25 cellular contexts compared by ENCODE assay signal in genomic region chr20:25214824-25215223, GRCh38.
"Had no signal": no experiment of that assay in that cellular context is flagged by ENCODE, and none has a peak within 500 bp of the region (broad histone marks: within the 10 kb centered on the region; RNA-seq: fewer than 3 reads in every experiment).

No MANE protein-coding gene starts in this region.

- H3K9me3 ChIP-seq: esophagus squamous epithelium, gastroesophageal sphincter had no signal

- H3K9me3 Mint-ChIP-seq: activated CD4-positive, alpha-beta memory T cell treated with anti-CD3 and anti-CD28 coated beads for 36 hours; activated CD4-positive, alpha-beta T cell treated with anti-CD3 and anti-CD28 coated beads, Interleukin-2, amount 10 ng/mL, durations not matched to agents 24 days and 14 days; activated naive CD4-positive, alpha-beta T cell treated with anti-CD3 and anti-CD28 coated beads, Interleukin-2, amount 10 ng/mL, durations not matched to agents 7 days and 5 days; activated T-helper 1 cell treated with anti-CD3 and anti-CD28 coated beads, Interleukin-12 subunit alpha, Interleukin-12 subunit beta, Interleukin-2, Interleukin-4 antibody, amounts not matched to agents 30 ng/mL and 10 ng/mL and 1 ng/mL, durations not matched to agents 14 hours and 24 hours and 36 hours; effector memory CD8-positive, alpha-beta T cell had no signal

- H3K4me1 Mint-ChIP-seq: activated CD4-positive, alpha-beta T cell treated with anti-CD3 and anti-CD28 coated beads for 36 hours; activated CD4-positive, alpha-beta T cell treated with anti-CD3 and anti-CD28 coated beads, Interleukin-2, amount 10 ng/mL, durations not matched to agents 24 days and 14 days; activated naive CD4-positive, alpha-beta T cell treated with anti-CD3 and anti-CD28 coated beads, Interleukin-2, amount 10 ng/mL, durations not matched to agents 7 days and 5 days had no signal

- H3K4me1 ChIP-seq: esophagus squamous epithelium had no signal

- H3K4me3 ChIP-seq: esophagus squamous epithelium, gastroesophageal sphincter had no signal

- DNase-seq: activated CD4-positive, alpha-beta memory T cell treated with anti-CD3 and anti-CD28 coated beads for 36 hours; activated CD4-positive, alpha-beta T cell treated with anti-CD3 and anti-CD28 coated beads for 36 hours; activated CD4-positive, alpha-beta T cell treated with anti-CD3 and anti-CD28 coated beads, Interleukin-2, amount 10 ng/mL, durations not matched to agents 24 days and 14 days; activated CD4-positive, CD25-positive, alpha-beta regulatory T cell; activated CD4-positive, CD25-positive, alpha-beta regulatory T cell treated with anti-CD3 and anti-CD28 coated beads, Interleukin-2, amount 50 U/mL, for 72 hours; activated CD8-positive, alpha-beta memory T cell treated with anti-CD3 and anti-CD28 coated beads, Interleukin-2, amount 10 ng/mL, durations not matched to agents 7 days and 5 days; activated CD8-positive, alpha-beta memory T cell treated with anti-CD3 and anti-CD28 coated beads, Interleukin-2, amount 50 U/mL, for 4 hours; activated CD8-positive, alpha-beta T cell treated with anti-CD3 and anti-CD28 coated beads, Interleukin-2, amount 10 ng/mL, durations not matched to agents 7 days and 5 days; activated naive CD4-positive, alpha-beta T cell treated with anti-CD3 and anti-CD28 coated beads, Interleukin-2, amount 10 ng/mL, durations not matched to agents 7 days and 5 days; activated T-cell treated with anti-CD3 and anti-CD28 coated beads, Interleukin-2, amount 50 U/mL, for 1 hour; activated T-cell treated with anti-CD3 and anti-CD28 coated beads, Interleukin-2, amount 50 U/mL, for 48 hours; amniotic stem cell; brain microvascular endothelial cell; cortex of kidney; dermis blood vessel endothelial cell; effector CD4-positive, alpha-beta T cell; effector memory CD8-positive, alpha-beta T cell; esophagus squamous epithelium; foreskin melanocyte; T-helper 1 cell; T-helper 2 cell had no signal

- H3K27me3 ChIP-seq: brain microvascular endothelial cell, esophagus squamous epithelium, gastroesophageal sphincter had no signal

- H3K4me3 Mint-ChIP-seq: activated CD4-positive, alpha-beta memory T cell treated with anti-CD3 and anti-CD28 coated beads for 36 hours; activated CD4-positive, alpha-beta T cell treated with anti-CD3 and anti-CD28 coated beads for 36 hours; activated CD4-positive, alpha-beta T cell treated with anti-CD3 and anti-CD28 coated beads, Interleukin-2, amount 10 ng/mL, durations not matched to agents 24 days and 14 days; activated CD8-positive, alpha-beta memory T cell treated with anti-CD3 and anti-CD28 coated beads, Interleukin-2, amount 10 ng/mL, durations not matched to agents 7 days and 5 days; activated CD8-positive, alpha-beta T cell treated with anti-CD3 and anti-CD28 coated beads, Interleukin-2, amount 10 ng/mL, durations not matched to agents 7 days and 5 days; activated naive CD4-positive, alpha-beta T cell treated with anti-CD3 and anti-CD28 coated beads, Interleukin-2, amount 10 ng/mL, durations not matched to agents 7 days and 5 days; activated naive CD8-positive, alpha-beta T cell; activated T-helper 1 cell treated with anti-CD3 and anti-CD28 coated beads, Interleukin-12 subunit alpha, Interleukin-12 subunit beta, Interleukin-2, Interleukin-4 antibody, amounts not matched to agents 30 ng/mL and 10 ng/mL and 1 ng/mL, durations not matched to agents 14 hours and 24 hours and 36 hours; effector memory CD8-positive, alpha-beta T cell had no signal

- H3K27me3 Mint-ChIP-seq: activated CD4-positive, alpha-beta memory T cell treated with anti-CD3 and anti-CD28 coated beads for 36 hours; activated CD4-positive, alpha-beta T cell treated with anti-CD3 and anti-CD28 coated beads for 36 hours; activated CD4-positive, alpha-beta T cell treated with anti-CD3 and anti-CD28 coated beads, Interleukin-2, amount 10 ng/mL, durations not matched to agents 24 days and 14 days; activated CD8-positive, alpha-beta memory T cell treated with anti-CD3 and anti-CD28 coated beads, Interleukin-2, amount 10 ng/mL, durations not matched to agents 7 days and 5 days; activated naive CD4-positive, alpha-beta T cell treated with anti-CD3 and anti-CD28 coated beads, Interleukin-2, amount 10 ng/mL, durations not matched to agents 7 days and 5 days; activated naive CD8-positive, alpha-beta T cell; effector memory CD8-positive, alpha-beta T cell had no signal

- ATAC-seq: activated CD4-positive, alpha-beta T cell treated with anti-CD3 and anti-CD28 coated beads for 36 hours; activated CD8-positive, alpha-beta memory T cell treated with anti-CD3 and anti-CD28 coated beads, Interleukin-2, amount 10 ng/mL, durations not matched to agents 7 days and 5 days; activated CD8-positive, alpha-beta T cell treated with anti-CD3 and anti-CD28 coated beads, Interleukin-2, amount 10 ng/mL, durations not matched to agents 7 days and 5 days; effector memory CD8-positive, alpha-beta T cell; gastroesophageal sphincter had no signal

- H3K27ac Mint-ChIP-seq: activated CD4-positive, alpha-beta memory T cell treated with anti-CD3 and anti-CD28 coated beads for 36 hours; activated CD4-positive, alpha-beta T cell treated with anti-CD3 and anti-CD28 coated beads for 36 hours; activated CD4-positive, alpha-beta T cell treated with anti-CD3 and anti-CD28 coated beads, Interleukin-2, amount 10 ng/mL, durations not matched to agents 24 days and 14 days; activated CD8-positive, alpha-beta memory T cell treated with anti-CD3 and anti-CD28 coated beads, Interleukin-2, amount 10 ng/mL, durations not matched to agents 7 days and 5 days; activated CD8-positive, alpha-beta T cell treated with anti-CD3 and anti-CD28 coated beads, Interleukin-2, amount 10 ng/mL, durations not matched to agents 7 days and 5 days; activated naive CD4-positive, alpha-beta T cell treated with anti-CD3 and anti-CD28 coated beads, Interleukin-2, amount 10 ng/mL, durations not matched to agents 7 days and 5 days; activated naive CD8-positive, alpha-beta T cell; activated T-helper 1 cell treated with anti-CD3 and anti-CD28 coated beads, Interleukin-12 subunit alpha, Interleukin-12 subunit beta, Interleukin-2, Interleukin-4 antibody, amounts not matched to agents 30 ng/mL and 10 ng/mL and 1 ng/mL, durations not matched to agents 14 hours and 24 hours and 36 hours; effector memory CD8-positive, alpha-beta T cell had no signal

- H3K27ac ChIP-seq: brain microvascular endothelial cell, epithelial cell of prostate, esophagus squamous epithelium, gastroesophageal sphincter had no signal
